Comparison of ENCODE assay signal across 14 cellular contexts in the genomic region with DNA sequence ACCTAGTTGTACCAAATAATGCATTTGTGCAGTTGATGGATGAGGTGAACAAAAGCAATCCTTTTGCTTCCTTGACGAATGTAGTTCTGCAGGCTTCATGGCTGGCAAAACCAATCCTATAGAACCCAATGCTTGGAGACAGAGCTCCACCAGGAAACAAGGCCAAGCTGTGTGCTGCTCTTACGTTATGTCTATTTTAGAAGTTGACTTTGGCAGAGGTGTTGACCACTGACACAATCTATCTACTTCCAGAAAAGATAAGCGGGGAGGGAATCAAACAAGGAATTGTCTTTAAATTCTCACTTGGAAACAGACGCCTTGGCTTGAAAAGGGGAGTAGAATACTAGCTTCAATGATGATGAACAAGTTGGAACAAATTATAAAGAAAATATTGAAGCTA.
"Had no signal": no experiment of that assay in that cellular context is flagged by ENCODE, and none has a peak within 500 bp of the region (broad histone marks: within the 10 kb centered on the region; RNA-seq: fewer than 3 reads in every experiment).

No MANE protein-coding gene starts in this region.

- H3K9me3 Mint-ChIP-seq: activated CD4-positive, alpha-beta memory T cell treated with anti-CD3 and anti-CD28 coated beads for 36 hours; activated T-cell treated with anti-CD3 and anti-CD28 coated beads, Interleukin-2, amount 50 U/mL, for 4 hours; endodermal cell; neural progenitor cell; stimulated activated effector memory CD8-positive, alpha-beta T cell treated with anti-CD3 and anti-CD28 coated beads, Interleukin-12 subunit alpha, Interleukin-12 subunit beta, amount 100 ng/mL, for 72 hours had no signal

- H3K4me1 Mint-ChIP-seq: endodermal cell; neural progenitor cell; stimulated activated effector memory CD8-positive, alpha-beta T cell treated with anti-CD3 and anti-CD28 coated beads, Interleukin-12 subunit alpha, Interleukin-12 subunit beta, amount 100 ng/mL, for 72 hours had no signal

- H3K9me3 ChIP-seq: ovary, upper lobe of left lung had no signal

- H2AFZ ChIP-seq: neural progenitor cell had no signal

- ATAC-seq: activated T-cell treated with anti-CD3 and anti-CD28 coated beads, Interleukin-2, amount 50 U/mL, for 4 hours; stimulated activated effector memory CD8-positive, alpha-beta T cell treated with anti-CD3 and anti-CD28 coated beads, Interleukin-12 subunit alpha, Interleukin-12 subunit beta, amount 100 ng/mL, for 72 hours had no signal

- H3K4me3 ChIP-seq: neural progenitor cell, ovary, upper lobe of left lung had no signal

- H3K27ac Mint-ChIP-seq: activated CD4-positive, alpha-beta memory T cell treated with anti-CD3 and anti-CD28 coated beads for 36 hours; activated naive CD8-positive, alpha-beta T cell; endodermal cell; neural progenitor cell; stimulated activated effector memory CD8-positive, alpha-beta T cell treated with anti-CD3 and anti-CD28 coated beads, Interleukin-12 subunit alpha, Interleukin-12 subunit beta, amount 100 ng/mL, for 72 hours had no signal

- H3K4me1 ChIP-seq: neural progenitor cell had no signal

- H3K27me3 Mint-ChIP-seq: activated naive CD8-positive, alpha-beta T cell had no signal

- H3K27ac ChIP-seq: neural progenitor cell, ovary, upper lobe of left lung, VCaP had no signal

- H3K4me3 Mint-ChIP-seq: activated CD4-positive, alpha-beta memory T cell treated with anti-CD3 and anti-CD28 coated beads for 36 hours; activated naive CD8-positive, alpha-beta T cell; activated T-cell treated with anti-CD3 and anti-CD28 coated beads, Interleukin-2, amount 50 U/mL, for 4 hours; endodermal cell; neural progenitor cell; stimulated activated effector memory CD8-positive, alpha-beta T cell treated with anti-CD3 and anti-CD28 coated beads, Interleukin-12 subunit alpha, Interleukin-12 subunit beta, amount 100 ng/mL, for 72 hours had no signal

- H3K27me3 ChIP-seq: neural progenitor cell, ovary, upper lobe of left lung had no signal

- H3K4me2 ChIP-seq: neural progenitor cell had no signal

- DNase-seq: activated CD4-positive, alpha-beta memory T cell treated with anti-CD3 and anti-CD28 coated beads for 36 hours; activated effector memory CD4-positive, alpha-beta T cell treated with anti-CD3 and anti-CD28 coated beads, Interleukin-2, amount 50 U/mL, for 16 hours; activated T-cell treated with anti-CD3 and anti-CD28 coated beads, Interleukin-2, amount 50 U/mL, for 4 hours; caudate nucleus; dermis blood vessel endothelial cell; endodermal cell; foreskin fibroblast; ovary; T-helper 9 cell; upper lobe of left lung had no signal

- H3K36me3 ChIP-seq: neural progenitor cell, ovary, upper lobe of left lung had no signal

- H3K36me3 Mint-ChIP-seq: activated CD4-positive, alpha-beta memory T cell treated with anti-CD3 and anti-CD28 coated beads for 36 hours; activated naive CD8-positive, alpha-beta T cell; neural progenitor cell; stimulated activated effector memory CD8-positive, alpha-beta T cell treated with anti-CD3 and anti-CD28 coated beads, Interleukin-12 subunit alpha, Interleukin-12 subunit beta, amount 100 ng/mL, for 72 hours had no signal
